16 cellular contexts compared by ENCODE assay signal in the genomic region with DNA sequence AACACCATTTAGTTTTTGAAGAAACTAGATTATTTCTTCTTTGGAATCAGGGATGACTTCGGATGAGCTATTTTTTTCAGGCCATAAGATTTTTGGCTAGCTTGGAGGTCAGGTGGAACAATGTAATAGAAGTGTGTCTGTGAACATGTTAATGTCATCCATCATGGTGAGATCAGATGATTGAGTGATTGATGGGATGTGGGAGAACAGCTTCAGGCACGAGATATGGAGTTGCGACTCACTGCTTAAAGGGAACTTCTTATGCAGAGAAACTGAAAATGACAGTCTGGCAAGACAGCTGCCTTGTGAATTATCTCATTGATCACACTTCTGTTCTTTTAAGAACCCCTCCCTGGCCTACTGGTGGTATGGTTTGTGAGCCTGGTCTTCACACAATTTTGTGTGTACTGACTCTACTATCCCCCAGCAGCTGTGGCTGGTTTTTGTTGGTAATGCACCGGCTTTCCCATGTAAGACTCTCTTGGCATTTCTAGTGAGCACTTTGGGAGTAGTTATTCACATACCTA.
DNase-seq lines count a peak whose midpoint lies in the region; ATAC-seq, FAIRE-seq and TF ChIP-seq lines count a peak whose summit lies in the region.
"Had no signal": no experiment of that assay in that cellular context is flagged by ENCODE, and none has a peak within 500 bp of the region (broad histone marks: within the 10 kb centered on the region; RNA-seq: fewer than 3 reads in every experiment).

No MANE protein-coding gene starts in this region.

- H3K27ac ChIP-seq in GM23338 (ENCODE audit: low read depth) (no peak overlapping the region), K562 (ENCODE audit: extremely low read depth, low read depth, low read length) (no peak overlapping the region), suprapubic skin (no peak overlapping the region)
- H3K27ac ChIP-seq: C4-2B had no signal

- no peak for TF ChIP-seq RAD21 in K562 (CRISPR knock-in tag; conservative IDR thresholded peaks at IDR 0.05 in 1 of 2, IDR thresholded peaks at IDR 0.05 in 1 of 2)

- no peaks in the 10 kb centered on the region for H3K9me3 ChIP-seq in K562 (replicated peaks; ENCODE audit: control insufficient read depth, insufficient read depth, low read depth, low read length)
- no peaks in the 10 kb centered on the region for H3K9me3 ChIP-seq in suprapubic skin
- H3K9me3 ChIP-seq: BE2C, HAP-1 had no signal

- peaks cover 7% of the 10 kb centered on the region for H3K9me2 ChIP-seq in GM23338 (ENCODE audit: insufficient read depth)

- H3K4me1 Mint-ChIP-seq in GM23338, result peaks cover 22% of the 10 kb centered on the region
- no peaks in the 10 kb centered on the region for H3K4me1 Mint-ChIP-seq in Calu3 (ENCODE audit: low read depth, unreplicated experiment)
- H3K4me1 Mint-ChIP-seq: CD4-positive, alpha-beta memory T cell had no signal

- H3K4me3 Mint-ChIP-seq in GM23338 (no peak overlapping the region), Calu3 (ENCODE audit: low read depth, unreplicated experiment) (no peak overlapping the region)
- H3K4me3 Mint-ChIP-seq: CD4-positive, alpha-beta memory T cell had no signal

- TF ChIP-seq EP300 in K562 (IDR thresholded peaks at IDR 0.05; ENCODE audit: low read length) (no peak), suprapubic skin (IDR thresholded peaks at IDR 0.05) (no peak)

- no peaks in the 10 kb centered on the region for H3K79me2 ChIP-seq in GM23338 (replicated peaks; ENCODE audit: insufficient read depth)
- H3K79me2 ChIP-seq in K562 (ENCODE audit: control insufficient read depth, insufficient read depth, low read length), result no peaks in the 10 kb centered on the region

- no peaks in the 10 kb centered on the region for H3K27me3 ChIP-seq in GM23338 (ENCODE audit: insufficient read depth)
- H3K27me3 ChIP-seq in K562 (ENCODE audit: control insufficient read depth in 2 of 2, insufficient read depth in 2 of 2, low read length in 2 of 2), result no peaks in the 10 kb centered on the region
- H3K27me3 ChIP-seq in suprapubic skin, result no peaks in the 10 kb centered on the region
- H3K27me3 ChIP-seq: BE2C had no signal

- H3K9ac ChIP-seq in K562 (ENCODE audit: insufficient read depth in 1 of 2, low read depth in 2 of 2, low read length in 2 of 2), result no peak overlapping the region

- no peak overlapping the region for H3K4me2 ChIP-seq in GM23338
- H3K4me2 ChIP-seq in K562 (ENCODE audit: insufficient read depth, low read length), result no peak overlapping the region

- TF ChIP-seq POLR2A in K562 (conservative IDR thresholded peaks at IDR 0.05), result no peak
- TF ChIP-seq POLR2A in suprapubic skin (IDR thresholded peaks at IDR 0.05), result no peak

- H3K27me3 Mint-ChIP-seq in GM23338 (ENCODE audit: insufficient read depth, low read depth, poor library complexity) (peaks cover 2% of the 10 kb centered on the region), Calu3 (ENCODE audit: unreplicated experiment) (no peaks in the 10 kb centered on the region)
- H3K27me3 Mint-ChIP-seq: CD4-positive, alpha-beta memory T cell had no signal

- H3K36me3 Mint-ChIP-seq in GM23338 (ENCODE audit: low read depth) (no peaks in the 10 kb centered on the region), Calu3 (ENCODE audit: insufficient read depth, unreplicated experiment) (no peaks in the 10 kb centered on the region)
- H3K36me3 Mint-ChIP-seq: CD4-positive, alpha-beta memory T cell had no signal

- H3F3A ChIP-seq in GM23338 (replicated peaks; ENCODE audit: low read depth), result no peaks in the 10 kb centered on the region

- CTCF ChIA-PET in K562 (lab: Yijun Ruan, JAX; ENCODE audit: low intra/inter-chr PET ratio) (no interaction called here), Calu3 (lab: Charles Lee) (no interaction called here)

- H3K27ac Mint-ChIP-seq in GM23338 (no peak overlapping the region), Calu3 (ENCODE audit: unreplicated experiment) (no peak overlapping the region)
- H3K27ac Mint-ChIP-seq: CD4-positive, alpha-beta memory T cell had no signal

- WGBS in K562 (ENCODE audit: insufficient coverage, low coverage, missing lambda C conversion rate), result 3% methylated on average over 4 of the region's 4 CpGs
- 72% methylated on average over 4 of the region's 4 CpGs for WGBS in suprapubic skin

- in situ Hi-C loops in K562 (cut with MboI), result no loop called here

- no peak for ATAC-seq in GM23338
- ATAC-seq in K562, result no peak
- ATAC-seq: HepG2 had no signal

- H3K36me3 ChIP-seq in GM23338 (ENCODE audit: insufficient read depth) (no peaks in the 10 kb centered on the region), K562 (ENCODE audit: control insufficient read depth, insufficient read depth, low read length) (no peaks in the 10 kb centered on the region), suprapubic skin (no peaks in the 10 kb centered on the region)
- H3K36me3 ChIP-seq: BE2C, HAP-1 had no signal

- H3K4me3 ChIP-seq in GM23338, result no peak overlapping the region
- no peak overlapping the region for H3K4me3 ChIP-seq in K562
- H3K4me3 ChIP-seq in suprapubic skin, result no peak overlapping the region
- no peak overlapping the region for H3K4me3 ChIP-seq in foreskin fibroblast (ENCODE audit: low read depth in 1 of 2, low read length in 2 of 2)
- H3K4me3 ChIP-seq: HAP-1 had no signal

- intact Hi-C loops in K562 (cut with micrococcal nuclease), result no loop called here
- intact Hi-C loops in Calu3 (cut with micrococcal nuclease; ENCODE audit: unreplicated experiment), result no loop called here

- TF ChIP-seq CTCF in GM23338 (conservative IDR thresholded peaks at IDR 0.05; ENCODE audit: low read depth in 2 of 2) (no peak), K562 (IDR thresholded peaks at IDR 0.05 in 2 of 3, conservative IDR thresholded peaks at IDR 0.05 in 1 of 3; ENCODE audit: insufficient read depth in 2 of 3, low read depth in 1 of 3, low read length in 3 of 3) (no peak), Calu3 (IDR thresholded peaks at IDR 0.05; ENCODE audit: unreplicated experiment) (no peak), suprapubic skin (IDR thresholded peaks at IDR 0.05) (no peak), foreskin fibroblast (IDR thresholded peaks at IDR 0.05; ENCODE audit: low read depth, low read length) (no peak)

- H3K9me1 ChIP-seq in K562 (ENCODE audit: control insufficient read depth, insufficient read depth, low read length), result no peaks in the 10 kb centered on the region

- H3K4me1 ChIP-seq in GM23338 (ENCODE audit: insufficient read depth) (peaks cover 23% of the 10 kb centered on the region), K562 (replicated peaks in 1 of 2; ENCODE audit: control insufficient read depth in 2 of 2, insufficient read depth in 2 of 2, low read length in 2 of 2) (no peaks in the 10 kb centered on the region), suprapubic skin (no peaks in the 10 kb centered on the region)
- H3K4me1 ChIP-seq: BE2C had no signal

- no peak for FAIRE-seq in K562 (lab: Jason Lieb, UNC)
- FAIRE-seq: A204.1, GM12891, H1, HepG2, HTR-8/SVneo had no signal

- BruUV-seq in K562 (replicated peaks; lab: Mats Ljungman, UMichigan) (no TSS peak), Calu3 (replicated peaks; lab: Mats Ljungman, UMichigan) (no TSS peak)

- no peaks in the 10 kb centered on the region for H4K20me1 ChIP-seq in GM23338 (replicated peaks; ENCODE audit: insufficient read depth)
- H4K20me1 ChIP-seq in K562 (replicated peaks; ENCODE audit: control insufficient read depth, insufficient read depth, low read length), result no peaks in the 10 kb centered on the region

- POLR2A ChIA-PET in K562 (lab: Yijun Ruan, JAX), result interaction anchor here (0.6 kb wide), 1 partner anchor 13 kb away, joined by 5 read pairs; no protein-coding TSS in a partner anchor

- DNase-seq in Ammon's horn (ENCODE audit: low spot score) (peak; percentile 19), GM23338 (ENCODE audit: low spot score) (no peak), OCI-M1 (lab: John Stamatoyannopoulos, UW) (peak; percentile 90), K562 (ENCODE audit: extremely low read depth in 1 of 4, low spot score in 3 of 4) (no peak), Calu3 (no peak), suprapubic skin (ENCODE audit: low spot score in 2 of 2) (no peak), foreskin fibroblast (no peak)
- DNase-seq: BE2C; CD4-positive, alpha-beta memory T cell had no signal

- peak overlapping the region; percentile 21; the same call in 1 of the 2 replicates for H2AFZ ChIP-seq in GM23338
- H2AFZ ChIP-seq in K562 (ENCODE audit: low read depth, low read length), result no peak overlapping the region

- H3K9me3 Mint-ChIP-seq in GM23338 (no peaks in the 10 kb centered on the region), Calu3 (ENCODE audit: low read depth, unreplicated experiment) (peaks cover 4% of the 10 kb centered on the region)
- H3K9me3 Mint-ChIP-seq: CD4-positive, alpha-beta memory T cell had no signal

TF ChIP-seq in GM23338, 12 proteins besides CTCF, POLR2A, EP300 and RAD21 (continues in another document):
- TF ChIP-seq EZH2phosphoT487 (IDR thresholded peaks at IDR 0.05; ENCODE audit: unreplicated experiment) (no peak), CREB1 (CRISPR knock-in tag; IDR thresholded peaks at IDR 0.05; ENCODE audit: low read depth) (no peak), ZNF331 (CRISPR knock-in tag; IDR thresholded peaks at IDR 0.05; ENCODE audit: low read depth) (no peak), EZH2 (IDR thresholded peaks at IDR 0.05; ENCODE audit: low read depth, unreplicated experiment) (no peak)
- TF ChIP-seq, protein P1, sequence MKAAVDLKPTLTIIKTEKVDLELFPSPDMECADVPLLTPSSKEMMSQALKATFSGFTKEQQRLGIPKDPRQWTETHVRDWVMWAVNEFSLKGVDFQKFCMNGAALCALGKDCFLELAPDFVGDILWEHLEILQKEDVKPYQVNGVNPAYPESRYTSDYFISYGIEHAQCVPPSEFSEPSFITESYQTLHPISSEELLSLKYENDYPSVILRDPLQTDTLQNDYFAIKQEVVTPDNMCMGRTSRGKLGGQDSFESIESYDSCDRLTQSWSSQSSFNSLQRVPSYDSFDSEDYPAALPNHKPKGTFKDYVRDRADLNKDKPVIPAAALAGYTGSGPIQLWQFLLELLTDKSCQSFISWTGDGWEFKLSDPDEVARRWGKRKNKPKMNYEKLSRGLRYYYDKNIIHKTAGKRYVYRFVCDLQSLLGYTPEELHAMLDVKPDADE (IDR thresholded peaks at IDR 0.05), result no peak

TF ChIP-seq in K562, 482 proteins besides CTCF, POLR2A, EP300 and RAD21 (continues in another document):
- no peak for TF ChIP-seq SMARCA5 (IDR thresholded peaks at IDR 0.05)
- no peak for TF ChIP-seq SAFB (IDR thresholded peaks at IDR 0.05; ENCODE audit: borderline replicate concordance, low read depth, low read length)
- TF ChIP-seq ZNF134 (CRISPR knock-in tag; conservative IDR thresholded peaks at IDR 0.05), result no peak

Comparison
In these comparisons a context has a peak if more than half of its experiments do, and no peak if none do; other contexts are left out.
1. DNase-seq: peak in Ammon's horn (single experiment) and OCI-M1 (single experiment); none in GM23338 (single experiment), K562 (0 of 4), Calu3 (single experiment), suprapubic skin (0 of 2) and foreskin fibroblast (0 of 2).